In genomic region chr3:157753753-157754152, GRCh38 we compare ENCODE assay signal across 14 cellular contexts.
DNase-seq lines count a peak whose midpoint lies in the region; ATAC-seq and TF ChIP-seq lines count a peak whose summit lies in the region.
"Had no signal": no experiment of that assay in that cellular context is flagged by ENCODE, and none has a peak within 500 bp of the region (broad histone marks: within the 10 kb centered on the region; RNA-seq: fewer than 3 reads in every experiment).

No MANE protein-coding gene starts in this region.

- H3K36me3 ChIP-seq in iPS-18a (ENCODE audit: control insufficient read depth, low read depth, low read length) (no peaks in the 10 kb centered on the region), neural progenitor cell (no peaks in the 10 kb centered on the region)
- H3K36me3 ChIP-seq: BLaER1 treated with 17β-estradiol and CSF1 and Interleukin-3, amounts not matched to agents 10 nM and 100 nM had no signal

- peak overlapping the region in 3 of 5 experiments; percentile 76 to 93 (median 77) for H3K27ac Mint-ChIP-seq in brain
- H3K27ac Mint-ChIP-seq in neural progenitor cell = peak overlapping the region; percentile 98
- H3K27ac Mint-ChIP-seq: CD4-positive, CD25-positive, alpha-beta regulatory T cell had no signal

- no peaks in the 10 kb centered on the region for H3K9me3 ChIP-seq in iPS-18a (ENCODE audit: control insufficient read depth, low read depth, low read length)
- H3K9me3 ChIP-seq in neural progenitor cell (ENCODE audit: low read depth) = no peaks in the 10 kb centered on the region
- H3K9me3 ChIP-seq: BLaER1 treated with 17β-estradiol and CSF1 and Interleukin-3, amounts not matched to agents 10 nM and 100 nM had no signal

- H3K9me3 Mint-ChIP-seq in brain (peaks cover 0 to 5% (median 0%) of the 10 kb centered on the region in 5 experiments), neural progenitor cell (peaks cover 3% of the 10 kb centered on the region)

- H4K20me1 ChIP-seq in neural progenitor cell (ENCODE audit: low read depth) = no peaks in the 10 kb centered on the region
- H4K20me1 ChIP-seq: BLaER1 treated with 17β-estradiol and CSF1 and Interleukin-3, amounts not matched to agents 10 nM and 100 nM had no signal

- no peak for ATAC-seq in HG03378 (IDR thresholded peaks at IDR 0.05; ENCODE audit: unreplicated experiment)
- no peak for ATAC-seq in omental fat pad (ENCODE audit: low FRiP score)
- ATAC-seq in HG03045 (IDR thresholded peaks at IDR 0.05; ENCODE audit: unreplicated experiment) = no peak
- ATAC-seq: HCT116 had no signal

- H3K4me2 ChIP-seq in neural progenitor cell = peak overlapping the region; percentile 20
- H3K4me2 ChIP-seq: BLaER1 treated with 17β-estradiol and CSF1 and Interleukin-3, amounts not matched to agents 10 nM and 100 nM had no signal

- no peaks in the 10 kb centered on the region for H3F3A ChIP-seq in neural progenitor cell (ENCODE audit: low read depth)

- H3K4me1 Mint-ChIP-seq in brain (peaks cover 36% of the 10 kb centered on the region), neural progenitor cell (peaks cover 37% of the 10 kb centered on the region)
- H3K4me1 Mint-ChIP-seq: CD4-positive, CD25-positive, alpha-beta regulatory T cell had no signal

- H3K27me3 Mint-ChIP-seq in brain = peaks cover 14% of the 10 kb centered on the region
- no peaks in the 10 kb centered on the region for H3K27me3 Mint-ChIP-seq in neural progenitor cell (ENCODE audit: insufficient read depth, low read depth)
- H3K27me3 Mint-ChIP-seq: CD4-positive, CD25-positive, alpha-beta regulatory T cell had no signal

- H3K4me3 ChIP-seq in iPS-18a (ENCODE audit: low read length) (no peak overlapping the region), neural progenitor cell (no peak overlapping the region)
- H3K4me3 ChIP-seq: BLaER1 treated with 17β-estradiol and CSF1 and Interleukin-3, amounts not matched to agents 10 nM and 100 nM; GM23248 had no signal

- H3K27me3 ChIP-seq in iPS-18a (ENCODE audit: control insufficient read depth, insufficient read depth, low read length) (no peaks in the 10 kb centered on the region), neural progenitor cell (no peaks in the 10 kb centered on the region)
- H3K27me3 ChIP-seq: BLaER1 treated with 17β-estradiol and CSF1 and Interleukin-3, amounts not matched to agents 10 nM and 100 nM had no signal

- H3K36me3 Mint-ChIP-seq in brain (no peaks in the 10 kb centered on the region), neural progenitor cell (no peaks in the 10 kb centered on the region)
- H3K36me3 Mint-ChIP-seq: CD4-positive, CD25-positive, alpha-beta regulatory T cell had no signal

- TF ChIP-seq CTCF in brain (conservative IDR thresholded peaks at IDR 0.05) = peak in 1 of 2 experiments; percentile 12
- TF ChIP-seq CTCF in neural progenitor cell (IDR thresholded peaks at IDR 0.05) = no peak
- no peak for TF ChIP-seq CTCF in omental fat pad (IDR thresholded peaks at IDR 0.05)

- H3K79me2 ChIP-seq in neural progenitor cell (ENCODE audit: low read depth) = no peaks in the 10 kb centered on the region

- H2AFZ ChIP-seq in neural progenitor cell (replicated peaks) = no peak overlapping the region
- H2AFZ ChIP-seq: GM23248 had no signal

- H3K4me1 ChIP-seq in iPS-18a (ENCODE audit: control insufficient read depth, low read depth, low read length) (peaks cover 21% of the 10 kb centered on the region), neural progenitor cell (peaks cover 16% of the 10 kb centered on the region)
- H3K4me1 ChIP-seq: BLaER1 treated with 17β-estradiol and CSF1 and Interleukin-3, amounts not matched to agents 10 nM and 100 nM had no signal

- peak overlapping the region; percentile 49 for H3K27ac ChIP-seq in iPS-18a (ENCODE audit: low read length)
- H3K27ac ChIP-seq in neural progenitor cell = no peak overlapping the region
- H3K27ac ChIP-seq: BLaER1 treated with 17β-estradiol and CSF1 and Interleukin-3, amounts not matched to agents 10 nM and 100 nM; GM23248 had no signal

- DNase-seq in NCI-H82 (lab: John Stamatoyannopoulos, UW) = peak; percentile 34
- no peak for DNase-seq in NCI-H82 treated with DMSO at 0.1 percent for 48 hours (lab: John Stamatoyannopoulos, UW; ENCODE audit: unreplicated experiment)
- no peak for DNase-seq in neural progenitor cell (ENCODE audit: low spot score)
- DNase-seq in omental fat pad (ENCODE audit: low spot score) = no peak
- DNase-seq: 8988T; CD4-positive, CD25-positive, alpha-beta regulatory T cell; GF-D8 had no signal

- H3K9ac ChIP-seq in iPS-18a (ENCODE audit: low read length) = peak overlapping the region; percentile 35
- H3K9ac ChIP-seq in neural progenitor cell = no peak overlapping the region
- H3K9ac ChIP-seq: BLaER1 treated with 17β-estradiol and CSF1 and Interleukin-3, amounts not matched to agents 10 nM and 100 nM; GM23248 had no signal

- peak overlapping the region in 1 of 5 experiments; percentile 67 for H3K4me3 Mint-ChIP-seq in brain
- H3K4me3 Mint-ChIP-seq in neural progenitor cell = no peak overlapping the region
- H3K4me3 Mint-ChIP-seq: CD4-positive, CD25-positive, alpha-beta regulatory T cell had no signal
